ENCODE assay signal across 1 cellular context in genomic region chr9:126611188-126611587, GRCh38.
TF ChIP-seq lines count a peak whose summit lies in the region.

No MANE protein-coding gene starts in this region.

TF ChIP-seq in K562, 482 proteins besides CTCF, POLR2A, EP300 and RAD21 (continued from another document):
- TF ChIP-seq, protein P1, sequence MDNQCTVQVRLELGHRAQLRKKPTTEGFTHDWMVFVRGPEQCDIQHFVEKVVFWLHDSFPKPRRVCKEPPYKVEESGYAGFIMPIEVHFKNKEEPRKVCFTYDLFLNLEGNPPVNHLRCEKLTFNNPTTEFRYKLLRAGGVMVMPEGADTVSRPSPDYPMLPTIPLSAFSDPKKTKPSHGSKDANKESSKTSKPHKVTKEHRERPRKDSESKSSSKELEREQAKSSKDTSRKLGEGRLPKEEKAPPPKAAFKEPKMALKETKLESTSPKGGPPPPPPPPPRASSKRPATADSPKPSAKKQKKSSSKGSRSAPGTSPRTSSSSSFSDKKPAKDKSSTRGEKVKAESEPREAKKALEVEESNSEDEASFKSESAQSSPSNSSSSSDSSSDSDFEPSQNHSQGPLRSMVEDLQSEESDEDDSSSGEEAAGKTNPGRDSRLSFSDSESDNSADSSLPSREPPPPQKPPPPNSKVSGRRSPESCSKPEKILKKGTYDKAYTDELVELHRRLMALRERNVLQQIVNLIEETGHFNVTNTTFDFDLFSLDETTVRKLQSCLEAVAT (IDR thresholded peaks at IDR 0.05) = no peak
- TF ChIP-seq USF2 (CRISPR knock-in tag; IDR thresholded peaks at IDR 0.05) (no peak), TAF7 (tag; IDR thresholded peaks at IDR 0.05) (no peak), HOXB6 (CRISPR knock-in tag; IDR thresholded peaks at IDR 0.05; ENCODE audit: borderline replicate concordance) (no peak), HLTF (IDR thresholded peaks at IDR 0.05) (no peak)
